ENCODE assay signal across 20 cellular contexts in genomic region chr11:35927067-35927466, GRCh38. TPM values are rescaled to one million over a fixed set of nuclear protein-coding genes. Genes with fewer than 3 reads are reported as not detected.
DNase-seq lines count a peak whose midpoint lies in the region; ATAC-seq and TF ChIP-seq lines count a peak whose summit lies in the region.
"Had no signal": no experiment of that assay in that cellular context is flagged by ENCODE, and none has a peak within 500 bp of the region (broad histone marks: within the 10 kb centered on the region; RNA-seq: fewer than 3 reads in every experiment).

No MANE protein-coding gene starts in this region.

- no peak overlapping the region for H4K8ac ChIP-seq in trophoblast cell (ENCODE audit: low read depth, low read length)

- no peak for TF ChIP-seq CTCF in A673 (conservative IDR thresholded peaks at IDR 0.05; ENCODE audit: low read depth, low read length)
- TF ChIP-seq CTCF in PC-3 (conservative IDR thresholded peaks at IDR 0.05; ENCODE audit: low read depth, low read length), result no peak

- no peaks in the 10 kb centered on the region for H3K27me3 ChIP-seq in A673 (replicated peaks; ENCODE audit: insufficient read depth, low read depth, low read length, poor library complexity)
- no peaks in the 10 kb centered on the region for H3K27me3 ChIP-seq in PC-3 (ENCODE audit: low read length)
- no peaks in the 10 kb centered on the region for H3K27me3 ChIP-seq in endocrine pancreas (ENCODE audit: control insufficient read depth, insufficient read depth, low read length)
- no peaks in the 10 kb centered on the region for H3K27me3 ChIP-seq in trophoblast cell (ENCODE audit: insufficient read depth, low read length)
- H3K27me3 ChIP-seq: colonic mucosa, MG63, SJSA1, upper lobe of left lung had no signal

- H3K79me1 ChIP-seq in trophoblast cell (ENCODE audit: low read length), result no peaks in the 10 kb centered on the region

- BruUV-seq in A673 (replicated peaks; lab: Mats Ljungman, UMichigan) (no TSS peak), PC-3 (replicated peaks; lab: Mats Ljungman, UMichigan) (TSS peak; percentile 92)

- H3K23ac ChIP-seq in trophoblast cell (ENCODE audit: low read length), result no peak overlapping the region

- intact Hi-C loops in A673 (cut with micrococcal nuclease; ENCODE audit: unreplicated experiment), result no loop called here
- intact Hi-C loops in PC-3 (cut with micrococcal nuclease), result no loop called here
- intact Hi-C loops in Right ventricle myocardium inferior (cut with DNase I), result no loop called here

- H3K4me2 ChIP-seq in PC-3 (ENCODE audit: low read length) (peak overlapping the region; percentile 84), trophoblast cell (ENCODE audit: low read length) (no peak overlapping the region)

- H3K4me1 ChIP-seq in A673 (ENCODE audit: insufficient read depth, low read length, poor library complexity, severe bottlenecking) (peaks cover 11% of the 10 kb centered on the region), PC-3 (ENCODE audit: insufficient read depth, low read length) (peaks cover 21% of the 10 kb centered on the region), endocrine pancreas (ENCODE audit: control insufficient read depth, insufficient read depth, low read length) (no peaks in the 10 kb centered on the region), trophoblast cell (ENCODE audit: control insufficient read depth in 1 of 2, insufficient read depth in 2 of 2, low read length in 2 of 2) (no peaks in the 10 kb centered on the region)
- H3K4me1 ChIP-seq: colonic mucosa, SJSA1 had no signal

- DNase-seq in A673 (ENCODE audit: low spot score) (peak; percentile 43), PC-3 (no peak), trophoblast cell (no peak), Right ventricle myocardium inferior (ENCODE audit: missing footprints) (no peak), DMS153 treated with DMSO at 0.1 percent for 48 hours (lab: John Stamatoyannopoulos, UW; ENCODE audit: unreplicated experiment) (no peak)
- DNase-seq in activated T-cell treated with anti-CD3 and anti-CD28 coated beads, Interleukin-2, amount 50 U/mL, for 48 hours, result no peak
- DNase-seq: activated CD4-positive, alpha-beta T cell treated with anti-CD3 and anti-CD28 coated beads for 4 hours; CD4-positive, CD25-positive, alpha-beta regulatory T cell; EL; naive B cell; NCI-H187; NCI-H510A; T1000 had no signal

- H4K12ac ChIP-seq in trophoblast cell (ENCODE audit: low read depth, low read length), result no peak overlapping the region

- H3K79me2 ChIP-seq in PC-3 (ENCODE audit: low read length) (no peaks in the 10 kb centered on the region), trophoblast cell (ENCODE audit: control insufficient read depth, insufficient read depth, low read length, poor library complexity) (no peaks in the 10 kb centered on the region)

- no peak overlapping the region for H3K18ac ChIP-seq in trophoblast cell (ENCODE audit: low read length)

- POLR2A ChIA-PET in A673 (lab: Charles Lee; ENCODE audit: low non-redundant PET) (interaction anchor here (0.7 kb wide), 1 partner anchor 136 kb away, joined by 5 read pairs; no protein-coding TSS in a partner anchor), PC-3 (lab: Charles Lee; ENCODE audit: unreplicated experiment) (no interaction called here)

- no peak overlapping the region for H3K14ac ChIP-seq in trophoblast cell (ENCODE audit: low read length)

- H4K20me1 ChIP-seq in PC-3 (ENCODE audit: low read length), result no peaks in the 10 kb centered on the region

- no peak overlapping the region for H2BK5ac ChIP-seq in trophoblast cell (ENCODE audit: low read depth, low read length, poor library complexity)

- no peak overlapping the region for H2BK12ac ChIP-seq in trophoblast cell (ENCODE audit: low read length)

- no peaks in the 10 kb centered on the region for H3K9me3 ChIP-seq in A673 (ENCODE audit: low read depth, low read length, poor library complexity, severe bottlenecking)
- H3K9me3 ChIP-seq in PC-3 (ENCODE audit: low read length), result no peaks in the 10 kb centered on the region; the same call in 1 of the 2 replicates
- no peaks in the 10 kb centered on the region for H3K9me3 ChIP-seq in endocrine pancreas (ENCODE audit: control insufficient read depth, low read length)
- H3K9me3 ChIP-seq in trophoblast cell (ENCODE audit: insufficient read depth, low read depth, low read length), result no peaks in the 10 kb centered on the region
- H3K9me3 ChIP-seq: colonic mucosa, MG63, SJSA1 had no signal

- peak; percentile 45 for ATAC-seq in PC-3
- ATAC-seq in Right ventricle myocardium inferior, result no peak
- no peak for ATAC-seq in GM21737 (IDR thresholded peaks at IDR 0.05; ENCODE audit: unreplicated experiment)
- ATAC-seq: stimulated activated effector memory CD8-positive, alpha-beta T cell treated with anti-CD3 and anti-CD28 coated beads, Interleukin-12 subunit alpha, Interleukin-12 subunit beta, amount 100 ng/mL, for 72 hours had no signal

- no peaks in the 10 kb centered on the region for H3F3A ChIP-seq in PC-3 (ENCODE audit: low read length, unreplicated experiment)

- H2AK5ac ChIP-seq in trophoblast cell (ENCODE audit: low read length), result no peak overlapping the region

- H3K4ac ChIP-seq in trophoblast cell (ENCODE audit: low read depth, low read length), result no peak overlapping the region

- WGBS in trophoblast cell (ENCODE audit: extremely low coverage, insufficient coverage, insufficient read length), result no CpG with 5 or more reads among the region's 11 CpGs

- peak overlapping the region; percentile 31 for H2BK120ac ChIP-seq in trophoblast cell (ENCODE audit: insufficient read depth, low read length, poor library complexity)

- H2AFZ ChIP-seq in PC-3 (ENCODE audit: low read length) (peak overlapping the region; percentile 70), trophoblast cell (ENCODE audit: insufficient read depth, low read length, poor library complexity) (no peak overlapping the region)

- no peaks in the 10 kb centered on the region for H3K9me2 ChIP-seq in PC-3 (replicated peaks; ENCODE audit: low read length)

- H3K9ac ChIP-seq in PC-3 (ENCODE audit: low read length), result peak overlapping the region; percentile 66
- H3K9ac ChIP-seq in endocrine pancreas (ENCODE audit: control insufficient read depth, insufficient read depth, low read length), result no peak overlapping the region
- H3K9ac ChIP-seq in trophoblast cell (ENCODE audit: low read length), result no peak overlapping the region

- H3K4me3 ChIP-seq in A673 (ENCODE audit: low read depth, low read length, poor library complexity, severe bottlenecking), result peak overlapping the region; percentile 4
- H3K4me3 ChIP-seq in PC-3 (ENCODE audit: low read length), result peak overlapping the region; percentile 59
- peak overlapping the region; percentile 50 for H3K4me3 ChIP-seq in endocrine pancreas (ENCODE audit: control insufficient read depth, insufficient read depth, low read length)
- no peak overlapping the region for H3K4me3 ChIP-seq in trophoblast cell (ENCODE audit: low read depth, low read length)
- H3K4me3 ChIP-seq: colonic mucosa, MG63, SJSA1, upper lobe of left lung had no signal

- CTCF ChIA-PET in A673 (lab: Charles Lee), result interaction anchor here (0.6 to 1.5 kb wide), 2 partner anchors 105 to 312 kb away, joined by 3 to 13 read pairs; no protein-coding TSS in a partner anchor
- CTCF ChIA-PET in PC-3 (lab: Charles Lee), result interaction anchor here (1.5 kb wide), 1 partner anchor 105 kb away, joined by 15 read pairs; no protein-coding TSS in a partner anchor

- H4K91ac ChIP-seq in trophoblast cell (ENCODE audit: low read depth, low read length), result peak overlapping the region; percentile 28

- H3K27ac ChIP-seq in A673 (ENCODE audit: low read depth, low read length, poor library complexity, severe bottlenecking), result no peak overlapping the region
- peak overlapping the region; percentile 73 for H3K27ac ChIP-seq in PC-3 (ENCODE audit: low read length)
- no peak overlapping the region for H3K27ac ChIP-seq in trophoblast cell (ENCODE audit: low read depth, low read length)
- H3K27ac ChIP-seq: colonic mucosa, SJSA1 had no signal

- H3K36me3 ChIP-seq in A673 (ENCODE audit: insufficient read depth, low read length, poor library complexity, severe bottlenecking), result no peaks in the 10 kb centered on the region
- H3K36me3 ChIP-seq in PC-3 (ENCODE audit: low read depth, low read length), result no peaks in the 10 kb centered on the region
- no peaks in the 10 kb centered on the region for H3K36me3 ChIP-seq in endocrine pancreas (ENCODE audit: control insufficient read depth, insufficient read depth, low read length)
- H3K36me3 ChIP-seq in trophoblast cell (ENCODE audit: control insufficient read depth in 1 of 2, insufficient read depth in 2 of 2, low read length in 2 of 2), result no peaks in the 10 kb centered on the region
- H3K36me3 ChIP-seq: colonic mucosa, MG63, SJSA1, upper lobe of left lung had no signal

RNA-seq across cellular contexts. Expression of gene LDLRAD3, which starts 16.8 kb away (rescaled TPM):
- total RNA-seq in A673 (2021), result 13.1 and 18.0 TPM in 2 replicates
- total RNA-seq in PC-3 (2014; rRNA removed), result 15.3 and 15.6 TPM in 2 replicates
- polyA plus RNA-seq in trophoblast cell (2013), result 12.0 and 12.4 TPM in 2 replicates
- 1.7 TPM for total RNA-seq in Right ventricle myocardium inferior
- total RNA-seq: CD4-positive, CD25-positive, alpha-beta regulatory T cell had no signal
